ENCODE assay signal across 2 cellular contexts in the genomic region with DNA sequence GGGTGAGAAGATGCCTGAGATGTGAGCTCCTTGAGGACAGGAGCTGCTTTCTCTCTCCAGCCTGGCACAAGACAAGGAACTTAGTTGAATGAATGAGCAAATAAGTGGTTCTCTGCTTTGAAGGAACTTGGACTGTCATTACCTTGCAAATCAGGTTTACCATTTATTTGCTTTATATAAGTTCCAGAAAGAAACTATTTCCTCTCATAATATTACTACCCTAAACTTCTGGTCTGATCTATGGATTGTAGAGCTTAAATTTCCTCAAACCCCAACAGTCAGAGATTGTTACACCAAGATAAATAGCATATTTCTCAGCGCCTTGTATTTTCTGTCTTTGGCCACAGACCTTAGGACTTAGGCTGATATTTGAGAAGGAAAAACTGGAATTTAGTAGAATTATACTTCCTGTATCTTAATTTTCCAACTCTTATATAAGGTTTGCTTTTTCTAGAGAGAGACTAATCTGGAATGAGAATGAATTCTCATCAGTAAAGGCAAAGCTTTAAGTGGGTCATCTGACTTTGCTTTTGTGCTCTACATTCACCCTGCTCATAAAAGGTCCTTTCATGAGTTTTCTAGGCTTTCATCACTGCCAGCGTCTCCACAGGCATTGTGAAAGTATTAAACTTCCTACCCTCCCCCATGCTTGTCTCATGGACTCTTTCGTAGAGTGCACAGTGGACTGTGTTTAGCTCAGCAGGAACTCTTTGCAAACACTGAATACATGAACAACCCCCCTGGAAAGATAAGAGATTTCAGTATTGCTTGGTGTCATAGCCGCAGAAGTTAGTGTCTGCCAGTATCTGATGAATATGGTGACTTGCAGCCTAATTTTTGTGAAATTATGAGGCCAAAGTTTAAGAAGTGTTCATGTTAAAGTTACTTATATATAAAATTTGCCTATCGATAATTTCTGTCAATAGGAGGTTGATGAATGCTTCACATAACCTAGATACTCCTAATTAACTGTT.
A peak's percentile ranks its signal among the peaks of the same experiment; 100 is the strongest.
TF ChIP-seq lines count a peak whose summit lies in the region.

No MANE protein-coding gene starts in this region.

TF ChIP-seq in K562, 482 proteins besides CTCF, POLR2A, EP300 and RAD21 (continued from another document and continues in another):
- no peak for TF ChIP-seq CHD7 (IDR thresholded peaks at IDR 0.05; ENCODE audit: low read depth, low read length)

TF ChIP-seq in HepG2, 621 proteins besides CTCF, POLR2A, EP300 and RAD21 (continued from another document and continues in another):
- TF ChIP-seq, protein P1, sequence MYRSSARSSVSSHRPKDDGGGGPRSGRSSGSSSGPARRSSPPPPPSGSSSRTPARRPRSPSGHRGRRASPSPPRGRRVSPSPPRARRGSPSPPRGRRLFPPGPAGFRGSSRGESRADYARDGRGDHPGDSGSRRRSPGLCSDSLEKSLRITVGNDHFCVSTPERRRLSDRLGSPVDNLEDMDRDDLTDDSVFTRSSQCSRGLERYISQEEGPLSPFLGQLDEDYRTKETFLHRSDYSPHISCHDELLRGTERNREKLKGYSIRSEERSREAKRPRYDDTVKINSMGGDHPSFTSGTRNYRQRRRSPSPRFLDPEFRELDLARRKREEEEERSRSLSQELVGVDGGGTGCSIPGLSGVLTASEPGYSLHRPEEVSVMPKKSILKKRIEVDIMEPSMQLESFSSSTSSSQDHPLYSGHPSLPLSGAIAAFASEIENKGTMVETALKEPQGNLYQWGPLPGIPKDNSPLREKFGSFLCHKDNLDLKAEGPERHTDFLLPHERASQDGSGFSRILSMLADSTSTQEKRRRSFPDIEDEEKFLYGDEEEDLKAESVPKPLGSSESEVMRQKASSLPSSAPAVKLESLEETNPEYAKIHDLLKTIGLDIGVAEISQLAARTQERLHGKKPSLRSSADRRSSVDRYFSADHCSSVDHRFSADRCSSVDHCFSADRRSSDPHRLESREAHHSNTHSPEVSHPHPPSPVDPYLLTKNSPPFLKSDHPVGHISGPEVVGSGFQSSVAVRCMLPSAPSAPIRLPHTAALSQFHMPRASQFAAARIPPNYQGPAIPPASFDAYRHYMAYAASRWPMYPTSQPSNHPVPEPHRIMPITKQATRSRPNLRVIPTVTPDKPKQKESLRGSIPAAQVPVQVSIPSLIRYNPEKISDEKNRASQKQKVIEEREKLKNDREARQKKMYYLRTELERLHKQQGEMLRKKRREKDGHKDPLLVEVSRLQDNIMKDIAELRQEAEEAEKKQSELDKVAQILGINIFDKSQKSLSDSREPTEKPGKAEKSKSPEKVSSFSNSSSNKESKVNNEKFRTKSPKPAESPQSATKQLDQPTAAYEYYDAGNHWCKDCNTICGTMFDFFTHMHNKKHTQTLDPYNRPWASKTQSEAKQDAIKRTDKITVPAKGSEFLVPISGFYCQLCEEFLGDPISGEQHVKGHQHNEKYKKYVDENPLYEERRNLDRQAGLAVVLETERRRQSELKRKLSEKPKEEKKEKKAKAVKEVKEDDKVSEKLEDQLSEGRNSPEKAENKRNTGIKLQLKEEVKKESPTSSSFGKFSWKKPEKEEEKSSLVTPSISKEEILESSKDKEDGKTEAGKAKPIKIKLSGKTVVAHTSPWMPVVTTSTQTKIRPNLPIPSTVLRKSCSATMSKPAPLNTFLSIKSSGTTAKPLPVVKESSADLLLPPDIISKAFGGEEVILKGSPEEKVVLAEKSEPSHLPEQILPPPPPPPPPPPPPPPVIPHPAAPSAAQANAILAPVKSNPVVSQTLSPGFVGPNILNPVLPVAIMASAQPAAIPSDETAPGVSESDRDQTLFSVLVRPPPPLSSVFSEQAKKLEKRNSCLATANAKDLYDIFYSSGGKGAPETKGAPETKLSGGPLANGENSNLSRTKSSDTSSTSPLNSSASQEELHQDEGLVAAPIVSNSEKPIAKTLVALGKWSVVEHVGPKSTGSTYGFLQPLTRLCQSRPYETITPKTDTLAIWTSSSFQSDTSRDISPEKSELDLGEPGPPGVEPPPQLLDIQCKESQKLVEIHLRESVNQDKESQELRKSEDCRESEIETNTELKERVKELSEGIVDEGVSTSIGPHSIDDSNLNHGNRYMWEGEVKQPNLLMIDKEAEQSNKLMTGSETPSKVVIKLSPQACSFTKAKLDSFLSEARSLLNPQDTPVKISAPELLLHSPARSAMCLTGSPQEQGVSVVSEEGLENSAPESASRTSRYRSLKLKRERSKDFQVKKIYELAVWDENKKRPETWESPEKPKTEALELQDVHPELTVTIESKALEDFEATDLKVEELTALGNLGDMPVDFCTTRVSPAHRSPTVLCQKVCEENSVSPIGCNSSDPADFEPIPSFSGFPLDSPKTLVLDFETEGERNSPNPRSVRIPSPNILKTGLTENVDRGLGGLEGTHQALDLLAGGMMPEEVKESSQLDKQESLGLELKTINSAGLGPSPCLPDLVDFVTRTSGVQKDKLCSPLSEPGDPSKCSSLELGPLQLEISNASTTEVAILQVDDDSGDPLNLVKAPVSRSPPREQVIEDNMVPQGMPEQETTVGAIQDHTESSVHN (CRISPR knock-in tag; IDR thresholded peaks at IDR 0.05): no peak
- TF ChIP-seq ARID3A (IDR thresholded peaks at IDR 0.05; ENCODE audit: low read depth, low read length) (peak; percentile 96), NFKB2 (CRISPR knock-in tag; IDR thresholded peaks at IDR 0.05; ENCODE audit: borderline replicate concordance) (no peak), SRSF9 (IDR thresholded peaks at IDR 0.05; ENCODE audit: borderline replicate concordance, insufficient read depth, low read depth, low read length, poor library complexity, severe bottlenecking) (no peak), ZSCAN30 (CRISPR knock-in tag; IDR thresholded peaks at IDR 0.05) (no peak), ZFP41 (CRISPR knock-in tag; IDR thresholded peaks at IDR 0.05; ENCODE audit: borderline replicate concordance) (no peak), ZKSCAN8 (CRISPR knock-in tag; IDR thresholded peaks at IDR 0.05; ENCODE audit: borderline replicate concordance) (peak; percentile 97), ZNF563 (CRISPR knock-in tag; IDR thresholded peaks at IDR 0.05) (no peak), CCDC6 (CRISPR knock-in tag; IDR thresholded peaks at IDR 0.05) (no peak), AGO2 (optimal IDR thresholded peaks at IDR 0.05; ENCODE audit: low read depth, low read length) (no peak), ZNF350 (CRISPR knock-in tag; IDR thresholded peaks at IDR 0.05; ENCODE audit: borderline replicate concordance, low read depth) (no peak), YY1 (IDR thresholded peaks at IDR 0.05; ENCODE audit: insufficient read depth, insufficient replicate concordance, low read depth, low read length) (no peak), XBP1 (CRISPR knock-in tag; IDR thresholded peaks at IDR 0.05) (no peak), ZNF879 (CRISPR knock-in tag; IDR thresholded peaks at IDR 0.05) (no peak), THAP9 (CRISPR knock-in tag; IDR thresholded peaks at IDR 0.05; ENCODE audit: borderline replicate concordance) (no peak), HIC2 (CRISPR knock-in tag; IDR thresholded peaks at IDR 0.05; ENCODE audit: low read depth) (no peak)
- TF ChIP-seq, protein P2, sequence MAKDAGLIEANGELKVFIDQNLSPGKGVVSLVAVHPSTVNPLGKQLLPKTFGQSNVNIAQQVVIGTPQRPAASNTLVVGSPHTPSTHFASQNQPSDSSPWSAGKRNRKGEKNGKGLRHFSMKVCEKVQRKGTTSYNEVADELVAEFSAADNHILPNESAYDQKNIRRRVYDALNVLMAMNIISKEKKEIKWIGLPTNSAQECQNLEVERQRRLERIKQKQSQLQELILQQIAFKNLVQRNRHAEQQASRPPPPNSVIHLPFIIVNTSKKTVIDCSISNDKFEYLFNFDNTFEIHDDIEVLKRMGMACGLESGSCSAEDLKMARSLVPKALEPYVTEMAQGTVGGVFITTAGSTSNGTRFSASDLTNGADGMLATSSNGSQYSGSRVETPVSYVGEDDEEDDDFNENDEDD (CRISPR knock-in tag; IDR thresholded peaks at IDR 0.05; ENCODE audit: borderline replicate concordance): no peak
- TF ChIP-seq, protein P3, sequence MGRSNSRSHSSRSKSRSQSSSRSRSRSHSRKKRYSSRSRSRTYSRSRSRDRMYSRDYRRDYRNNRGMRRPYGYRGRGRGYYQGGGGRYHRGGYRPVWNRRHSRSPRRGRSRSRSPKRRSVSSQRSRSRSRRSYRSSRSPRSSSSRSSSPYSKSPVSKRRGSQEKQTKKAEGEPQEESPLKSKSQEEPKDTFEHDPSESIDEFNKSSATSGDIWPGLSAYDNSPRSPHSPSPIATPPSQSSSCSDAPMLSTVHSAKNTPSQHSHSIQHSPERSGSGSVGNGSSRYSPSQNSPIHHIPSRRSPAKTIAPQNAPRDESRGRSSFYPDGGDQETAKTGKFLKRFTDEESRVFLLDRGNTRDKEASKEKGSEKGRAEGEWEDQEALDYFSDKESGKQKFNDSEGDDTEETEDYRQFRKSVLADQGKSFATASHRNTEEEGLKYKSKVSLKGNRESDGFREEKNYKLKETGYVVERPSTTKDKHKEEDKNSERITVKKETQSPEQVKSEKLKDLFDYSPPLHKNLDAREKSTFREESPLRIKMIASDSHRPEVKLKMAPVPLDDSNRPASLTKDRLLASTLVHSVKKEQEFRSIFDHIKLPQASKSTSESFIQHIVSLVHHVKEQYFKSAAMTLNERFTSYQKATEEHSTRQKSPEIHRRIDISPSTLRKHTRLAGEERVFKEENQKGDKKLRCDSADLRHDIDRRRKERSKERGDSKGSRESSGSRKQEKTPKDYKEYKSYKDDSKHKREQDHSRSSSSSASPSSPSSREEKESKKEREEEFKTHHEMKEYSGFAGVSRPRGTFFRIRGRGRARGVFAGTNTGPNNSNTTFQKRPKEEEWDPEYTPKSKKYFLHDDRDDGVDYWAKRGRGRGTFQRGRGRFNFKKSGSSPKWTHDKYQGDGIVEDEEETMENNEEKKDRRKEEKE (IDR thresholded peaks at IDR 0.05): no peak
- TF ChIP-seq, protein P4, sequence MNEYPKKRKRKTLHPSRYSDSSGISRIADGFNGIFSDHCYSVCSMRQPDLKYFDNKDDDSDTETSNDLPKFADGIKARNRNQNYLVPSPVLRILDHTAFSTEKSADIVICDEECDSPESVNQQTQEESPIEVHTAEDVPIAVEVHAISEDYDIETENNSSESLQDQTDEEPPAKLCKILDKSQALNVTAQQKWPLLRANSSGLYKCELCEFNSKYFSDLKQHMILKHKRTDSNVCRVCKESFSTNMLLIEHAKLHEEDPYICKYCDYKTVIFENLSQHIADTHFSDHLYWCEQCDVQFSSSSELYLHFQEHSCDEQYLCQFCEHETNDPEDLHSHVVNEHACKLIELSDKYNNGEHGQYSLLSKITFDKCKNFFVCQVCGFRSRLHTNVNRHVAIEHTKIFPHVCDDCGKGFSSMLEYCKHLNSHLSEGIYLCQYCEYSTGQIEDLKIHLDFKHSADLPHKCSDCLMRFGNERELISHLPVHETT (CRISPR knock-in tag; conservative IDR thresholded peaks at IDR 0.05): peak; percentile 80; the same call in 1 of the 2 replicates
- TF ChIP-seq, protein P5, sequence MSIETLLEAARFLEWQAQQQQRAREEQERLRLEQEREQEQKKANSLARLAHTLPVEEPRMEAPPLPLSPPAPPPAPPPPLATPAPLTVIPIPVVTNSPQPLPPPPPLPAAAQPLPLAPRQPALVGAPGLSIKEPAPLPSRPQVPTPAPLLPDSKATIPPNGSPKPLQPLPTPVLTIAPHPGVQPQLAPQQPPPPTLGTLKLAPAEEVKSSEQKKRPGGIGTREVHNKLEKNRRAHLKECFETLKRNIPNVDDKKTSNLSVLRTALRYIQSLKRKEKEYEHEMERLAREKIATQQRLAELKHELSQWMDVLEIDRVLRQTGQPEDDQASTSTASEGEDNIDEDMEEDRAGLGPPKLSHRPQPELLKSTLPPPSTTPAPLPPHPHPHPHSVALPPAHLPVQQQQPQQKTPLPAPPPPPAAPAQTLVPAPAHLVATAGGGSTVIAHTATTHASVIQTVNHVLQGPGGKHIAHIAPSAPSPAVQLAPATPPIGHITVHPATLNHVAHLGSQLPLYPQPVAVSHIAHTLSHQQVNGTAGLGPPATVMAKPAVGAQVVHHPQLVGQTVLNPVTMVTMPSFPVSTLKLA (IDR thresholded peaks at IDR 0.05): no peak
